In the genomic region with DNA sequence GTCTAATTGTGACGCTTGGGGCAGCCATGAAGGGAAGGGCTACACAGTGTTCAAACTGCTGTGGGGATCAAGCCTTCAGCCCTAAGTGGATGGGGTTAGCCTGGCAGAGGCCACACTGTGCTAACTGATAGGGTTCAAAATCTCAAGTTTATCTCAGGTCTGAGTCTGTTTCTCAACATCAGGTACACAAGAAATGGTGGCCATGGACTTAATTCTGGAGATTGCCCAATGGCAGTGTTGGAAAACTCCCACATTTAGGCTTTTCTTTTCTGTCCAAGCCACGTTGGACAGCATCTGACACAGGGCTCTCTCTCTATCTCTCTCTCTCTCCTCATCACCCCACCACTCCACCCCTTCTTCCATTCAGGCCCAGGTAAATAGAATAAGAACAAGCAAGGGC, we compare ENCODE assay signal across 12 cellular contexts. TPM values are rescaled to one million over a fixed set of nuclear protein-coding genes. Genes with fewer than 3 reads are reported as not detected.
"Had no signal": no experiment of that assay in that cellular context is flagged by ENCODE, and none has a peak within 500 bp of the region (broad histone marks: within the 10 kb centered on the region; RNA-seq: fewer than 3 reads in every experiment).

No MANE protein-coding gene starts in this region.

- H3K9me3 ChIP-seq: HAP-1 had no signal

- H3K4me1 ChIP-seq: HAP-1 had no signal

- H3K36me3 ChIP-seq: HAP-1 had no signal

- H3K9ac ChIP-seq: GM23248, KMS-11 had no signal

- H3K27ac ChIP-seq: GM23248, HL-60, KMS-11 had no signal

- DNase-seq: GM23248, GOT3, H7, HFFc6, IMR-90, KBM-7 had no signal

- H3K4me3 ChIP-seq: GM23248, HAP-1 had no signal

- ATAC-seq: HCT116 had no signal

RNA-seq across cellular contexts. Expression of a gene that starts 40.0 kb away (rescaled TPM):
- total RNA-seq: GM23248, H4, H7, HFFc6, HT1080, IMR-90 had no signal
- polyA plus RNA-seq: GM23248, IMR-90 had no signal
